In the genomic region with DNA sequence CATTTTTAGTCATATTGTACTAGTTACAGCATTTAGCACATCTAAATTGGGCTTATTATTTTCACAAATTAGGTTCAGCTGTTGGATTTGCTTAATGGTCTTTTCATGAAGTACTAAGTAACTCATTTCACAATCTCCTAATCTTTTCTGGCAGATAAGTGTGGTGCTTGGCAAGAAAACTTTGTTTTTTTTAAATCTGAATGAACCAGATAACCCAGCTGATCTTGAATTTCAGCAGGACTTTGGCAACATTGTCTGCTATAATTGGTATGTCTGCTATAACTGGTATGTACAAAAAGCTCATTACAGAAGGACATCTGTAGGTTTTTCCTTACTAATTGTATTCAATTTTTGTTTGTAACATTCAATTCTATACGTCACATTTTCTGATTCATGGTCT, we compare ENCODE assay signal across 19 cellular contexts.
"Had no signal": no experiment of that assay in that cellular context is flagged by ENCODE, and none has a peak within 500 bp of the region (broad histone marks: within the 10 kb centered on the region; RNA-seq: fewer than 3 reads in every experiment).

No MANE protein-coding gene starts in this region.

- ATAC-seq: activated naive CD8-positive, alpha-beta T cell treated with anti-CD3 and anti-CD28 coated beads, Interleukin-2, amount 50 U/mL, for 24 hours; activated T-helper 17 cell treated with anti-CD3 and anti-CD28 coated beads, Interleukin-2, amount 50 U/mL, for 72 hours; natural killer cell had no signal

- DNase-seq: activated CD4-positive, alpha-beta T cell treated with anti-CD3 and anti-CD28 coated beads for 1 hour; activated CD4-positive, alpha-beta T cell treated with anti-CD3 and anti-CD28 coated beads, Interleukin-2, amount 50 U/mL, for 4 hours; activated naive CD4-positive, alpha-beta T cell treated with anti-CD3 and anti-CD28 coated beads for 36 hours; activated naive CD8-positive, alpha-beta T cell treated with anti-CD3 and anti-CD28 coated beads, Interleukin-2, amount 50 U/mL, for 24 hours; central memory CD4-positive, alpha-beta T cell; esophagus squamous epithelium; mesendoderm; natural killer cell; stimulated activated CD4-positive, alpha-beta T cell treated with anti-CD3 and anti-CD28 coated beads, Interleukin-15, amount 100 ng/mL, for 24 hours; stimulated activated CD4-positive, alpha-beta T cell treated with anti-CD3 and anti-CD28 coated beads, Interleukin-4, amount 100 ng/mL, for 1 hour; stimulated activated naive CD4-positive, alpha-beta T cell; T-helper 1 cell had no signal

- H3K27ac ChIP-seq: coronary artery, esophagus squamous epithelium, neutrophil, skin epidermis, tibial nerve, vagina had no signal

- H3K4me3 ChIP-seq: coronary artery, esophagus squamous epithelium, skin epidermis, tibial nerve, vagina had no signal

- FAIRE-seq: islet of Langerhans had no signal
